Comparison of ENCODE assay signal across 44 cellular contexts in the genomic region with DNA sequence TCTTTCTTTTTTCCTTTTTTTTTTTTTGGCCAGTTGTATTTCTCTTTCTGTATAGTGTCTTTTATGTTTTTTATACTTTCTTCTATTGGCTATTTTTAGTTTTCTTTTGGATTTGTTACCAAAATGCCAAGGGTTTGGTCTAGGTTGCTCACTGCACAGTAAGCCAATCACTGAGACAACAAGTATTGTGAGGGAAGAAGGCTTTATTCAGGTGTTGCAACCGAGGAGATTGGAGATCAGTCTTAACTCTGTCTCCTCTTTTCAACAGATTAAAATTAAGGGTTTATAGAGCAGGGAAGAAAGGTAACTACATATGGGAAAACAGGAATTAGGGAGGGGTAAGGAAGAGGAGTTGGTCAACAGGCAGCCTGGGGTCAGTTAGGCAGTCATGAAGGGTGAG. TPM values are rescaled to one million over a fixed set of nuclear protein-coding genes. Genes with fewer than 3 reads are reported as not detected.
"Had no signal": no experiment of that assay in that cellular context is flagged by ENCODE, and none has a peak within 500 bp of the region (broad histone marks: within the 10 kb centered on the region; RNA-seq: fewer than 3 reads in every experiment).

No MANE protein-coding gene starts in this region.

- H3K36me3 Mint-ChIP-seq: brain had no signal

- H3K27ac ChIP-seq: adrenal gland, ascending aorta, body of pancreas, brain microvascular endothelial cell, breast epithelium, cardiac muscle cell had no signal

- H3K27me3 ChIP-seq: adrenal gland, ascending aorta, body of pancreas, brain microvascular endothelial cell, breast epithelium, cardiac muscle cell had no signal

- H3K4me1 ChIP-seq: adrenal gland, breast epithelium had no signal

- H3K9me3 ChIP-seq: adrenal gland, ascending aorta, body of pancreas, breast epithelium had no signal

- H3K27ac Mint-ChIP-seq: activated naive CD4-positive, alpha-beta T cell treated with anti-CD3 and anti-CD28 coated beads for 36 hours; activated naive CD4-positive, alpha-beta T cell treated with anti-CD3 and anti-CD28 coated beads, Interleukin-2, amount 10 ng/mL, durations not matched to agents 7 days and 5 days; activated naive CD4-positive, alpha-beta T cell treated with anti-CD3 and anti-CD28 coated beads, Interleukin-2, amount 50 U/mL, for 24 hours; activated naive CD4-positive, alpha-beta T cell treated with anti-CD3 and anti-CD28 coated beads, Interleukin-2, amount 50 U/mL, for 72 hours; activated naive CD8-positive, alpha-beta T cell; activated naive CD8-positive, alpha-beta T cell treated with anti-CD3 and anti-CD28 coated beads for 36 hours; activated naive CD8-positive, alpha-beta T cell treated with anti-CD3 and anti-CD28 coated beads, Interleukin-2, amount 10 ng/mL, durations not matched to agents 7 days and 5 days; activated naive CD8-positive, alpha-beta T cell treated with anti-CD3 and anti-CD28 coated beads, Interleukin-2, amount 50 U/mL, for 24 hours; activated T-cell treated with anti-CD3 and anti-CD28 coated beads, Interleukin-2, amount 50 U/mL, for 24 hours; activated T-cell treated with anti-CD3 and anti-CD28 coated beads, Interleukin-2, amount 50 U/mL, for 72 hours; activated T-helper 1 cell treated with anti-CD3 and anti-CD28 coated beads, Interleukin-12 subunit alpha, Interleukin-12 subunit beta, Interleukin-2, Interleukin-4 antibody, amounts not matched to agents 30 ng/mL and 10 ng/mL and 1 ng/mL, durations not matched to agents 14 hours and 24 hours and 36 hours; activated T-helper 17 cell treated with anti-CD3 and anti-CD28 coated beads, Interleukin-2, amount 50 U/mL, for 72 hours; activated T-helper 2 cell treated with anti-CD3 and anti-CD28 coated beads, Interferon-gamma antibody, Interleukin-2, Interleukin-4, amounts not matched to agents 10 μg/mL and 5 μg/mL and 100 μg/mL, durations not matched to agents 14 hours and 24 hours and 36 hours; brain had no signal

- ATAC-seq: activated naive CD4-positive, alpha-beta T cell treated with anti-CD3 and anti-CD28 coated beads, Interleukin-2, amount 50 U/mL, for 72 hours; activated naive CD8-positive, alpha-beta T cell treated with anti-CD3 and anti-CD28 coated beads, Interleukin-2, amount 50 U/mL, for 24 hours; activated T-cell treated with anti-CD3 and anti-CD28 coated beads, Interleukin-2, amount 50 U/mL, for 4 hours; activated T-cell treated with anti-CD3 and anti-CD28 coated beads, Interleukin-2, amount 50 U/mL, for 72 hours; activated T-helper 17 cell treated with anti-CD3 and anti-CD28 coated beads, Interleukin-2, amount 50 U/mL, for 72 hours; body of pancreas had no signal

- FAIRE-seq: astrocyte, bronchial epithelial cell had no signal

- H3K4me3 Mint-ChIP-seq: activated naive CD4-positive, alpha-beta T cell treated with anti-CD3 and anti-CD28 coated beads for 36 hours; activated naive CD4-positive, alpha-beta T cell treated with anti-CD3 and anti-CD28 coated beads, Interleukin-2, amount 10 ng/mL, durations not matched to agents 7 days and 5 days; activated naive CD4-positive, alpha-beta T cell treated with anti-CD3 and anti-CD28 coated beads, Interleukin-2, amount 50 U/mL, for 24 hours; activated naive CD8-positive, alpha-beta T cell; activated naive CD8-positive, alpha-beta T cell treated with anti-CD3 and anti-CD28 coated beads for 36 hours; activated naive CD8-positive, alpha-beta T cell treated with anti-CD3 and anti-CD28 coated beads, Interleukin-2, amount 10 ng/mL, durations not matched to agents 7 days and 5 days; activated naive CD8-positive, alpha-beta T cell treated with anti-CD3 and anti-CD28 coated beads, Interleukin-2, amount 50 U/mL, for 24 hours; activated T-cell treated with anti-CD3 and anti-CD28 coated beads, Interleukin-2, amount 50 U/mL, for 24 hours; activated T-cell treated with anti-CD3 and anti-CD28 coated beads, Interleukin-2, amount 50 U/mL, for 4 hours; activated T-cell treated with anti-CD3 and anti-CD28 coated beads, Interleukin-2, amount 50 U/mL, for 72 hours; activated T-helper 1 cell treated with anti-CD3 and anti-CD28 coated beads, Interleukin-12 subunit alpha, Interleukin-12 subunit beta, Interleukin-2, Interleukin-4 antibody, amounts not matched to agents 30 ng/mL and 10 ng/mL and 1 ng/mL, durations not matched to agents 14 hours and 24 hours and 36 hours; activated T-helper 17 cell treated with anti-CD3 and anti-CD28 coated beads, Interleukin-2, amount 50 U/mL, for 72 hours; brain; central memory CD8-positive, alpha-beta T cell had no signal

- H3K36me3 ChIP-seq: adrenal gland, ascending aorta, brain microvascular endothelial cell, breast epithelium, cardiac muscle cell had no signal

- DNase-seq: activated effector memory CD4-positive, alpha-beta T cell treated with anti-CD3 and anti-CD28 coated beads, Interleukin-2, amount 50 U/mL, for 16 hours; activated effector memory CD4-positive, alpha-beta T cell treated with Interleukin-2 at 50 U/mL for 16 hours; activated gamma-delta T cell; activated gamma-delta T cell treated with Interleukin-2 at 50 U/mL for 16 hours; activated naive CD4-positive, alpha-beta T cell; activated naive CD4-positive, alpha-beta T cell treated with anti-CD3 and anti-CD28 coated beads for 36 hours; activated naive CD4-positive, alpha-beta T cell treated with anti-CD3 and anti-CD28 coated beads, Interleukin-2, amount 10 ng/mL, durations not matched to agents 7 days and 5 days; activated naive CD4-positive, alpha-beta T cell treated with anti-CD3 and anti-CD28 coated beads, Interleukin-2, amount 50 U/mL, for 16 hours; activated naive CD4-positive, alpha-beta T cell treated with Interleukin-2 at 50 U/mL for 16 hours; activated naive CD8-positive, alpha-beta T cell treated with anti-CD3 and anti-CD28 coated beads for 36 hours; activated naive CD8-positive, alpha-beta T cell treated with anti-CD3 and anti-CD28 coated beads, Interleukin-2, amount 10 ng/mL, durations not matched to agents 7 days and 5 days; activated naive CD8-positive, alpha-beta T cell treated with anti-CD3 and anti-CD28 coated beads, Interleukin-2, amount 50 U/mL, for 24 hours; activated T-cell treated with anti-CD3 and anti-CD28 coated beads, Interleukin-2, amount 50 U/mL, for 1 hour; activated T-cell treated with anti-CD3 and anti-CD28 coated beads, Interleukin-2, amount 50 U/mL, for 24 hours; activated T-cell treated with anti-CD3 and anti-CD28 coated beads, Interleukin-2, amount 50 U/mL, for 4 hours; activated T-cell treated with anti-CD3 and anti-CD28 coated beads, Interleukin-2, amount 50 U/mL, for 48 hours; activated T-cell treated with anti-CD3 and anti-CD28 coated beads, Interleukin-2, amount 50 U/mL, for 72 hours; adrenal gland; amniotic stem cell; amygdala; anterior cingulate cortex; aorta; body of pancreas; brain microvascular endothelial cell; caudate nucleus; central memory CD4-positive, alpha-beta T cell; cerebellar nuclear complex had no signal

- H3K4me3 ChIP-seq: adrenal gland, ascending aorta, body of pancreas, breast epithelium, cardiac muscle cell had no signal

- H3K27me3 Mint-ChIP-seq: activated naive CD4-positive, alpha-beta T cell treated with anti-CD3 and anti-CD28 coated beads, Interleukin-2, amount 50 U/mL, for 24 hours; activated naive CD8-positive, alpha-beta T cell; activated T-cell treated with anti-CD3 and anti-CD28 coated beads, Interleukin-2, amount 50 U/mL, for 24 hours; activated T-helper 17 cell treated with anti-CD3 and anti-CD28 coated beads, Interleukin-2, amount 50 U/mL, for 72 hours; central memory CD8-positive, alpha-beta T cell had no signal

RNA-seq across cellular contexts. Expression of gene TRIM15, which starts 60.0 kb away (rescaled TPM):
- total RNA-seq: activated naive CD8-positive, alpha-beta T cell treated with anti-CD3 and anti-CD28 coated beads, Interleukin-2, amount 10 ng/mL, durations not matched to agents 7 days and 5 days; activated T-helper 17 cell treated with anti-CD3 and anti-CD28 coated beads, Interleukin-2, amount 50 U/mL, for 72 hours; adrenal gland; aorta; ascending aorta; astrocyte; bronchial epithelial cell; cardiac muscle cell; cardiac septum; cerebellum; chondrocyte had no signal
- polyA plus RNA-seq: adipose tissue, adrenal gland, cardiac muscle cell had no signal
